12 cellular contexts compared by ENCODE assay signal in the genomic region with DNA sequence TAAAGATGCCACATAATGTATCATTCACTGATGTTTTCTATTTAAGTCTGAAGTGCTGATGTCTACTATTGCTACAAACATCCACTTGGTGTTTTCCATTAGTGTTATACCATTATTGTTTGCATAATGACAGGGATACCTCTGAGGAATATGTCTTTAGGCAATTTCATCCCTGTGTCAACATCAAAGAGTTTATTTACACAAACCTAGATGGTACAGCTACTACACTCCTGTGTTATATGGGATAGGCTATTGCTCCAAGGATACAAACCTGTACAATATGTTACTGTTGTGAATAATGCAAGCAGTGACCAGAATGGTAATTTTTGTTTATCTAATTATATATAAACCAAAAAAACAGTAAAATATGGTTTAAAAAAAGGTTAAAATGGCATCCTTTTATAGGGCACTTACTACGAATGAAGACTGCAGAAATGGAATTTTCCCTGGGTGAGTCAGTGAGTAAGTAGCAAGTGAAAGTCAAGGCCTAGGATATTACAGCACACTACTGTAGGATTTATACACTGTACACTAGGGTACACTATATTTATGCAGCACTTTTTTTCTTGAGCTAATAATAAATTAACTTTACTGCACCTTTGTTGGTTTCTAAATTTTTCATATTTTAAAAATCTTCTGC. TPM values are rescaled to one million over a fixed set of nuclear protein-coding genes. Genes with fewer than 3 reads are reported as not detected.
DNase-seq lines count a peak whose midpoint lies in the region; ATAC-seq, FAIRE-seq and TF ChIP-seq lines count a peak whose summit lies in the region.
"Not testable (repeated sequence)": the region's sequence is repeated elsewhere in the genome, so short reads cannot be mapped to it uniquely, and the experiment has no call there.
"Had no signal": no experiment of that assay in that cellular context is flagged by ENCODE, and none has a peak within 500 bp of the region (broad histone marks: within the 10 kb centered on the region; RNA-seq: fewer than 3 reads in every experiment).

No MANE protein-coding gene starts in this region.

- DNase-seq in A549 (ENCODE audit: low read depth in 1 of 2, low spot score in 1 of 2) = peak in 1 of 2 experiments; percentile 12
- DNase-seq in EH (ENCODE audit: low read depth) = peak; percentile 13
- DNase-seq in HCT116 (ENCODE audit: low read depth, low spot score); Panc1 (ENCODE audit: low read depth, low spot score); mucosa of descending colon: not testable (repeated sequence)
- DNase-seq in NCI-H146 (lab: John Stamatoyannopoulos, UW) = peak; percentile 42
- DNase-seq in adipocyte (ENCODE audit: low read depth) = peak; percentile 15
- DNase-seq in fibroblast of villous mesenchyme (ENCODE audit: low read depth) = peak; percentile 10

- TF ChIP-seq CTCF in A549 (IDR thresholded peaks at IDR 0.05); HCT116 (IDR thresholded peaks at IDR 0.05 in 2 of 3, conservative IDR thresholded peaks at IDR 0.05 in 1 of 3; ENCODE audit: borderline replicate concordance in 1 of 3, insufficient read depth in 1 of 3, low read depth in 2 of 3, low read length in 2 of 3); Panc1 (IDR thresholded peaks at IDR 0.05); fibroblast of villous mesenchyme (IDR thresholded peaks at IDR 0.05; ENCODE audit: insufficient read depth, low read depth, low read length); mucosa of descending colon (IDR thresholded peaks at IDR 0.05): not testable (repeated sequence)

- H4K20me1 ChIP-seq in HCT116 (ENCODE audit: insufficient read depth) = not testable (repeated sequence)

- H3K27ac ChIP-seq in A549; HCT116 (ENCODE audit: low read depth, low read length); Panc1 (ENCODE audit: low read length): not testable (repeated sequence)

- not testable (repeated sequence) for TF ChIP-seq RAD21 in A549 (conservative IDR thresholded peaks at IDR 0.05 in 1 of 2, IDR thresholded peaks at IDR 0.05 in 1 of 2); HCT116 (IDR thresholded peaks at IDR 0.05; ENCODE audit: low read depth)

- 0% methylated on average over 1 of the region's 1 CpG for WGBS in A549 (ENCODE audit: missing lambda C conversion rate)

- H3K36me3 ChIP-seq in HCT116 (ENCODE audit: control insufficient read depth in 1 of 2, insufficient read depth in 2 of 2, low read length in 2 of 2); Panc1 (ENCODE audit: control insufficient read depth, insufficient read depth, low read length); adipocyte (ENCODE audit: control insufficient read depth, insufficient read depth, low read length, severe bottlenecking); mucosa of descending colon (ENCODE audit: low read depth): not testable (repeated sequence)

- not testable (repeated sequence) for H3K79me2 ChIP-seq in HCT116 (ENCODE audit: insufficient read depth, low read length)

- peaks cover 27% of the 10 kb centered on the region for H3K4me1 ChIP-seq in A549
- not testable (repeated sequence) for H3K4me1 ChIP-seq in HCT116 (ENCODE audit: control insufficient read depth in 1 of 2, insufficient read depth in 2 of 2, low read length in 2 of 2); Panc1 (ENCODE audit: control insufficient read depth, insufficient read depth, low read length); adipocyte (ENCODE audit: control insufficient read depth, insufficient read depth, low read length); mucosa of descending colon (ENCODE audit: low read depth)

- not testable (repeated sequence) for H3K9me3 ChIP-seq in A549; HCT116 (ENCODE audit: control insufficient read depth in 1 of 2, insufficient read depth in 1 of 2, low read depth in 1 of 2, low read length in 2 of 2); Panc1 (ENCODE audit: control insufficient read depth, insufficient read depth, low read depth, low read length); adipocyte (ENCODE audit: control insufficient read depth, low read length); mucosa of descending colon

- FAIRE-seq in A549 (lab: Jason Lieb, UNC) = peak; percentile 100

- not testable (repeated sequence) for H3K4me3 ChIP-seq in A549; HCT116 (replicated peaks in 1 of 2; ENCODE audit: low read depth in 1 of 2, low read length in 2 of 2); Panc1 (ENCODE audit: low read depth in 2 of 2, low read length in 2 of 2); adipocyte (ENCODE audit: low read length); fibroblast of villous mesenchyme (ENCODE audit: low read depth, low read length); mucosa of descending colon

- CTCF ChIA-PET in A549 (lab: Yijun Ruan, JAX); HCT116 (lab: Charles Lee); Panc1 (lab: Charles Lee): not testable (repeated sequence)

- not testable (repeated sequence) for TF ChIP-seq EP300 in A549 (IDR thresholded peaks at IDR 0.05)

- POLR2A ChIA-PET in A549 (lab: Yijun Ruan, JAX); HCT116 (lab: Charles Lee); Panc1 (lab: Charles Lee): not testable (repeated sequence)

- H3K4me2 ChIP-seq in A549; HCT116 (ENCODE audit: low read length): not testable (repeated sequence)

- intact Hi-C loops in HCT116 (cut with micrococcal nuclease); Panc1 (cut with micrococcal nuclease; ENCODE audit: unreplicated experiment); mucosa of descending colon (cut with DNase I, micrococcal nuclease): not testable (repeated sequence)

- H2AFZ ChIP-seq in HCT116 (ENCODE audit: low read depth, low read length, poor library complexity, severe bottlenecking) = not testable (repeated sequence)

- BruUV-seq in HCT116 (replicated peaks; lab: Mats Ljungman, UMichigan); Panc1 (replicated peaks; lab: Mats Ljungman, UMichigan): not testable (repeated sequence)

- RAD21 ChIA-PET in HCT116 (lab: Charles Lee; ENCODE audit: low non-redundant PET in 1 of 2, low total read pairs in 2 of 2, uncharacterized antibody in 2 of 2, unreplicated experiment in 2 of 2) = not testable (repeated sequence)

- H3K9me2 ChIP-seq in HCT116 (ENCODE audit: insufficient read depth) = not testable (repeated sequence)

- ATAC-seq in A549 = peak; percentile 98 to 99
- peak; percentile 67 for ATAC-seq in HCT116
- ATAC-seq in Panc1 = peak; percentile 97
- ATAC-seq in mucosa of descending colon = peak; percentile 67

- not testable (repeated sequence) for H3K27me3 ChIP-seq in HCT116 (ENCODE audit: insufficient read depth, low read length); Panc1 (ENCODE audit: control insufficient read depth, insufficient read depth, low read length); adipocyte (replicated peaks; ENCODE audit: control insufficient read depth, insufficient read depth, low read length)

- in situ Hi-C loops in Panc1 (cut with HindIII; ENCODE audit: low pct_unique_long_range_greater_than_20kb, low sequenced_read_pairs) = not testable (repeated sequence)

- not testable (repeated sequence) for H3K9ac ChIP-seq in HCT116 (ENCODE audit: low read length); adipocyte (ENCODE audit: low read length)

- TF ChIP-seq POLR2A in A549 (IDR thresholded peaks at IDR 0.05; ENCODE audit: low read length); HCT116 (IDR thresholded peaks at IDR 0.05; ENCODE audit: borderline replicate concordance, extremely low read depth, insufficient read depth, insufficient read length): not testable (repeated sequence)

RNA-seq across cellular contexts. Expression of gene KLRC3, which starts 4.0 kb away (rescaled TPM):
- polyA plus RNA-seq in A549 (2011; rRNA removed) (0.10 TPM in 1 of 2 replicates, not detected in the other), A549 (2017; fragmentation: RNase III; extraction: RNeasy Plus Mini Kit Qiagen cat#74134 plus additional on column Dnase treatment) (not detected in 3 replicates)
- polyA plus RNA-seq in A549 (2012; cell fraction: cytosol; rRNA removed) = not detected in 2 replicates
- not detected in 2 replicates for polyA plus RNA-seq in A549 (2012; cell fraction: nucleus; rRNA removed)
- polyA minus RNA-seq in A549 (2011; rRNA and poly(A)+ RNA removed) = not detected in 2 replicates
- total RNA-seq in HCT116 (2021; ENCODE audit: unreplicated experiment) (1.8 TPM), Panc1 (2021; ENCODE audit: unreplicated experiment) (0.74 TPM), fibroblast of villous mesenchyme (not detected in 2 replicates), mucosa of descending colon (under 1 TPM; 0.54 to 0.81 (median 0.58) TPM)
- 0.77 and 1.4 TPM in 2 replicates for polyA plus RNA-seq in HCT116 (2012)
- 0.73 TPM for polyA plus RNA-seq in Panc1 (2012; ENCODE audit: insufficient read length)
- total RNA-seq: CD4-positive, alpha-beta memory T cell; H9; PC-9; T-helper 1 cell treated with Interleukin-12 subunit alpha and Interleukin-12 subunit beta and Interleukin-4 antibody, amounts not matched to agents 30 ng/mL and 1 ng/mL, for 36 hours had no signal
- polyA plus RNA-seq: CD4-positive, alpha-beta memory T cell had no signal

RNA-seq across cellular contexts. Expression of gene KLRC2, which starts 11.4 kb away (rescaled TPM):
- polyA plus RNA-seq in A549 (2011; rRNA removed) (0.52 and 0.83 TPM in 2 replicates), A549 (2017; fragmentation: RNase III; extraction: RNeasy Plus Mini Kit Qiagen cat#74134 plus additional on column Dnase treatment) (0.25 to 0.42 TPM in 2 of 3 replicates, not detected in the other)
- 0.06 TPM in 1 of 2 replicates, not detected in the other for polyA plus RNA-seq in A549 (2012; cell fraction: cytosol; rRNA removed)
- 0.07 TPM in 1 of 2 replicates, not detected in the other for polyA plus RNA-seq in A549 (2012; cell fraction: nucleus; rRNA removed)
- not detected in 2 replicates for polyA minus RNA-seq in A549 (2011; rRNA and poly(A)+ RNA removed)
- total RNA-seq in HCT116 (2021; ENCODE audit: unreplicated experiment) (7.5 TPM), Panc1 (2021; ENCODE audit: unreplicated experiment) (not detected), fibroblast of villous mesenchyme (not detected in 2 replicates), mucosa of descending colon (1 to 10 TPM in 1 of 3 donors, under 1 TPM in 1, not detected in 1; 0.67 to 2.6 TPM)
- 3.2 and 6.6 TPM in 2 replicates for polyA plus RNA-seq in HCT116 (2012)
- not detected for polyA plus RNA-seq in Panc1 (2012; ENCODE audit: insufficient read length)
- total RNA-seq: CD4-positive, alpha-beta memory T cell; H9; PC-9; T-helper 1 cell treated with Interleukin-12 subunit alpha and Interleukin-12 subunit beta and Interleukin-4 antibody, amounts not matched to agents 30 ng/mL and 1 ng/mL, for 36 hours had no signal
- polyA plus RNA-seq: CD4-positive, alpha-beta memory T cell had no signal

RNA-seq across cellular contexts. Expression of gene KLRC4, which starts 14.8 kb away (rescaled TPM):
- polyA plus RNA-seq in A549 (2011; rRNA removed) (not detected in 2 replicates), A549 (2017; fragmentation: RNase III; extraction: RNeasy Plus Mini Kit Qiagen cat#74134 plus additional on column Dnase treatment) (not detected in 3 replicates)
- not detected in 2 replicates for polyA plus RNA-seq in A549 (2012; cell fraction: cytosol; rRNA removed)
- not detected in 2 replicates for polyA plus RNA-seq in A549 (2012; cell fraction: nucleus; rRNA removed)
- not detected in 2 replicates for polyA minus RNA-seq in A549 (2011; rRNA and poly(A)+ RNA removed)
- total RNA-seq in HCT116 (2021; ENCODE audit: unreplicated experiment) (2.1 TPM), Panc1 (2021; ENCODE audit: unreplicated experiment) (1.4 TPM), fibroblast of villous mesenchyme (not detected in 2 replicates), mucosa of descending colon (1 to 10 TPM in 2 of 3 donors, under 1 TPM in 1; 0.72 to 1.7 (median 1.4) TPM)
- polyA plus RNA-seq in HCT116 (2012) = 0.37 and 0.91 TPM in 2 replicates
- 0.65 TPM for polyA plus RNA-seq in Panc1 (2012; ENCODE audit: insufficient read length)
- total RNA-seq: CD4-positive, alpha-beta memory T cell; H9; PC-9; T-helper 1 cell treated with Interleukin-12 subunit alpha and Interleukin-12 subunit beta and Interleukin-4 antibody, amounts not matched to agents 30 ng/mL and 1 ng/mL, for 36 hours had no signal
- polyA plus RNA-seq: CD4-positive, alpha-beta memory T cell had no signal

RNA-seq across cellular contexts. Expression of gene KLRC1, which starts 28.8 kb away (rescaled TPM):
- polyA plus RNA-seq in A549 (2011; rRNA removed) = not detected in 2 replicates
- not detected in 2 replicates for polyA plus RNA-seq in A549 (2012; cell fraction: cytosol; rRNA removed)
- not detected in 2 replicates for polyA plus RNA-seq in A549 (2012; cell fraction: nucleus; rRNA removed)
- not detected in 3 replicates for polyA plus RNA-seq in A549 (2017; fragmentation: RNase III; extraction: RNeasy Plus Mini Kit Qiagen cat#74134 plus additional on column Dnase treatment)
- not detected in 2 replicates for polyA minus RNA-seq in A549 (2011; rRNA and poly(A)+ RNA removed)
- total RNA-seq in HCT116 (2021; ENCODE audit: unreplicated experiment) = not detected
- not detected in 2 replicates for polyA plus RNA-seq in HCT116 (2012)
- total RNA-seq in Panc1 (2021; ENCODE audit: unreplicated experiment) = not detected
- not detected for polyA plus RNA-seq in Panc1 (2012; ENCODE audit: insufficient read length)
- not detected in 2 replicates for total RNA-seq in fibroblast of villous mesenchyme
- total RNA-seq in mucosa of descending colon = 1 to 10 TPM; 1.2 to 3.6 (median 1.9) TPM
- total RNA-seq: CD4-positive, alpha-beta memory T cell; H9; PC-9; T-helper 1 cell treated with Interleukin-12 subunit alpha and Interleukin-12 subunit beta and Interleukin-4 antibody, amounts not matched to agents 30 ng/mL and 1 ng/mL, for 36 hours had no signal
- polyA plus RNA-seq: CD4-positive, alpha-beta memory T cell had no signal

RNA-seq across cellular contexts. Expression of gene KLRK1, which starts 34.5 kb away (rescaled TPM):
- not detected in 2 replicates for polyA plus RNA-seq in A549 (2011; rRNA removed)
- not detected in 2 replicates for polyA plus RNA-seq in A549 (2012; cell fraction: cytosol; rRNA removed)
- not detected in 2 replicates for polyA plus RNA-seq in A549 (2012; cell fraction: nucleus; rRNA removed)
- not detected in 3 replicates for polyA plus RNA-seq in A549 (2017; fragmentation: RNase III; extraction: RNeasy Plus Mini Kit Qiagen cat#74134 plus additional on column Dnase treatment)
- polyA minus RNA-seq in A549 (2011; rRNA and poly(A)+ RNA removed) = not detected in 2 replicates
- total RNA-seq in HCT116 (2021; ENCODE audit: unreplicated experiment) = 2.3 TPM
- polyA plus RNA-seq in HCT116 (2012) = 2.2 and 3.7 TPM in 2 replicates
- 0.95 TPM for total RNA-seq in Panc1 (2021; ENCODE audit: unreplicated experiment)
- 1.1 TPM for polyA plus RNA-seq in Panc1 (2012; ENCODE audit: insufficient read length)
- not detected in 2 replicates for total RNA-seq in fibroblast of villous mesenchyme
- total RNA-seq in mucosa of descending colon = 1 to 10 TPM; 3.9 to 4.5 (median 4.4) TPM
- total RNA-seq: H9, PC-9 had no signal
